22 cellular contexts compared by ENCODE assay signal in genomic region chr5:72213482-72213881, GRCh38.
DNase-seq lines count a peak whose midpoint lies in the region; FAIRE-seq and TF ChIP-seq lines count a peak whose summit lies in the region.
"Had no signal": no experiment of that assay in that cellular context is flagged by ENCODE, and none has a peak within 500 bp of the region (broad histone marks: within the 10 kb centered on the region; RNA-seq: fewer than 3 reads in every experiment).

No MANE protein-coding gene starts in this region.

- no peaks in the 10 kb centered on the region for H3K4me1 ChIP-seq in colonic mucosa

- no peak for TF ChIP-seq CTCF in glutamatergic neuron (IDR thresholded peaks at IDR 0.05; ENCODE audit: partially characterized antibody, unreplicated experiment)
- TF ChIP-seq CTCF in colonic mucosa (IDR thresholded peaks at IDR 0.05): no peak

- peak overlapping the region; percentile 78 for H3K27ac Mint-ChIP-seq in glutamatergic neuron (ENCODE audit: unreplicated experiment)

- H3K36me3 Mint-ChIP-seq in glutamatergic neuron (ENCODE audit: unreplicated experiment): peaks cover 9% of the 10 kb centered on the region

- H3K27me3 Mint-ChIP-seq in glutamatergic neuron (ENCODE audit: unreplicated experiment): peaks cover 19% of the 10 kb centered on the region
- H3K27me3 Mint-ChIP-seq: CD4-positive, alpha-beta memory T cell had no signal

- peak; percentile 17 for FAIRE-seq in GM12892 (lab: Jason Lieb, UNC)
- FAIRE-seq: A549, GM19239, H1 had no signal

- DNase-seq in activated CD4-positive, alpha-beta T cell treated with anti-CD3 and anti-CD28 coated beads for 48 hours: peak; percentile 10
- DNase-seq in activated CD4-positive, alpha-beta T cell treated with anti-CD3 and anti-CD28 coated beads for 4 hours: no peak
- DNase-seq in GM12892 (ENCODE audit: insufficient read length) (no peak), glutamatergic neuron (no peak), renal cortical epithelial cell (ENCODE audit: low read depth) (peak; percentile 15), GM03348 (ENCODE audit: low spot score) (no peak), colonic mucosa (no peak)
- DNase-seq: 8988T; ACHN; C1 segment of cervical spinal cord; Calu3; CD4-positive, alpha-beta memory T cell; COR-L47; DMS53; DMS79 treated with DMSO at 0.1 percent for 48 hours; GF-D8; GM23248; H7; HCEC 1CT had no signal

- peaks cover 37% of the 10 kb centered on the region for H3K9me3 Mint-ChIP-seq in glutamatergic neuron (ENCODE audit: unreplicated experiment)
- H3K9me3 Mint-ChIP-seq: CD4-positive, alpha-beta memory T cell had no signal

- no peak overlapping the region for H3K4me3 Mint-ChIP-seq in glutamatergic neuron (ENCODE audit: unreplicated experiment)
- H3K4me3 Mint-ChIP-seq: CD4-positive, alpha-beta memory T cell had no signal

- peaks cover 27% of the 10 kb centered on the region for H3K4me1 Mint-ChIP-seq in glutamatergic neuron (ENCODE audit: low read depth, unreplicated experiment)

- no peaks in the 10 kb centered on the region for H3K36me3 ChIP-seq in colonic mucosa

- H3K27ac ChIP-seq in colonic mucosa: no peak overlapping the region
- H3K27ac ChIP-seq: A549, GM23248 had no signal

- no peaks in the 10 kb centered on the region for H3K9me3 ChIP-seq in colonic mucosa
- H3K9me3 ChIP-seq: A549 had no signal

- H3K27me3 ChIP-seq in colonic mucosa: no peaks in the 10 kb centered on the region

- no peak overlapping the region for H3K4me3 ChIP-seq in colonic mucosa
- H3K4me3 ChIP-seq: A549, GM23248 had no signal

- H3K9ac ChIP-seq in colonic mucosa (ENCODE audit: low read depth in 2 of 2, low read length in 2 of 2): no peak overlapping the region
- H3K9ac ChIP-seq: GM23248 had no signal

- intact Hi-C loops in colonic mucosa (cut with DNase I): no loop called here

- no peak for TF ChIP-seq POLR2A in GM12892 (IDR thresholded peaks at IDR 0.05; ENCODE audit: low read depth, low read length)

Comparison
In these comparisons a context has a peak if more than half of its experiments do, and no peak if none do; other contexts are left out.
1. DNase-seq: peak in activated CD4-positive, alpha-beta T cell treated with anti-CD3 and anti-CD28 coated beads for 48 hours (single experiment) and renal cortical epithelial cell (single experiment); none in activated CD4-positive, alpha-beta T cell treated with anti-CD3 and anti-CD28 coated beads for 4 hours (0 of 2), GM12892 (single experiment), glutamatergic neuron (single experiment), GM03348 (single experiment) and colonic mucosa (single experiment).